10 cellular contexts compared by ENCODE assay signal in the genomic region with DNA sequence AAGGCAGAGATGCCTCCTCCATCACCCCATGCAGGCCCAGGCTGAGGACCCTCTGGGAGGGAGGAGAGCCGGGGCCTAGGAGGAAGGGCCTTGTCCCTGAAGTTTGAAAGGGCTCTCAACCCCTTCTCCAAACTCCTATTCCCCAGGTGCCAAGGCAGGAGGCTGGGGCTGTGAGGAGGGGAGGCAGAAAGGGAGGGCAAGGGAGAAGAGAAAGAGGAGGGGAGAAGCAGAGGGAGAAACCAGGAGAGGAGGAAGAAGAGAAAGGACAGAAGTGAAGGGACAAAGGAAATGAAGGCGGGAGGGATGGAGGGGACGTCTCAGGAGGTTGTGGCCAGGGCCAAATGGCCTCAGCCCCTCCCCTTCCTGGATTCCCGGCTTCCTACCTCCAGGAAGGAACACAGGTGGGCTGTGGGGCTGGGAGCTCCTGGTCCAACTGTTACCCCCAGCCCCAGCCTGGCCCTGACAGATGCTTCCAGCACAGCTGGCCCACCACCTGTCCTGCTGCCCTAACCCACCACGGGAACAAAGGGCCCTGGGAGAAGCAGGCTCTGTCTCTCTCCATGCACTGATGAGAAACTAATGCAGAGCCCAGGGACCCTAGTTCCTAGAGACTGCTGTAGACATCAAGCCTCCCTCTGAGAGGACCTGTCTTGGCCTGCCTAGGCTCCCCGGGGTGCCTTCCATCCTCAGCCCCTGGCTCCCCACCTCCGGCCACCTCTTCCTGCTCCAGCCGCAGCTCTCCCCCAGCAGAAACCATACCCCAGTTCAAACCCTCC. TPM values are rescaled to one million over a fixed set of nuclear protein-coding genes. Genes with fewer than 3 reads are reported as not detected.
DNase-seq lines count a peak whose midpoint lies in the region; ATAC-seq and TF ChIP-seq lines count a peak whose summit lies in the region.
"Had no signal": no experiment of that assay in that cellular context is flagged by ENCODE, and none has a peak within 500 bp of the region (broad histone marks: within the 10 kb centered on the region; RNA-seq: fewer than 3 reads in every experiment).

No MANE protein-coding gene starts in this region.

- intact Hi-C loops in activated CD8-positive, alpha-beta T cell treated with anti-CD3 and anti-CD28 coated beads for 36 hours (cut with micrococcal nuclease), result no loop called here

- H3K27ac Mint-ChIP-seq in activated CD8-positive, alpha-beta T cell treated with anti-CD3 and anti-CD28 coated beads for 36 hours, result peak overlapping the region; percentile 91

- H4K20me1 ChIP-seq in smooth muscle cell (ENCODE audit: low read depth), result peaks cover 79% of the 10 kb centered on the region

- POLR2A ChIA-PET in activated CD8-positive, alpha-beta T cell treated with anti-CD3 and anti-CD28 coated beads for 36 hours (lab: Charles Lee), result interaction anchor here (1.5 to 22.8 kb wide), 4 partner anchors 16 to 32 kb away, joined by 4 to 294 read pairs (median 67); partner anchors contain the start of genes PDLIM7 and PRR7

- H2AFZ ChIP-seq in smooth muscle cell (ENCODE audit: low read depth), result no peak overlapping the region

- peak overlapping the region in 3 of 4 donors; percentile 91 to 99 (median 95) for H3K27ac ChIP-seq in gastroesophageal sphincter
- H3K27ac ChIP-seq in smooth muscle cell (ENCODE audit: low read depth), result peak overlapping the region; percentile 68

- TF ChIP-seq CTCF in activated CD8-positive, alpha-beta T cell treated with anti-CD3 and anti-CD28 coated beads for 36 hours (IDR thresholded peaks at IDR 0.05), result no peak
- TF ChIP-seq CTCF in gastroesophageal sphincter (IDR thresholded peaks at IDR 0.05) (no peak), smooth muscle cell (IDR thresholded peaks at IDR 0.05; ENCODE audit: borderline replicate concordance, insufficient read depth, poor library complexity, severe bottlenecking) (no peak)

- no peaks in the 10 kb centered on the region for H3K27me3 ChIP-seq in gastroesophageal sphincter
- H3K27me3 ChIP-seq in smooth muscle cell (ENCODE audit: low read depth), result no peaks in the 10 kb centered on the region

- H3K4me3 Mint-ChIP-seq in activated CD8-positive, alpha-beta T cell treated with anti-CD3 and anti-CD28 coated beads for 36 hours, result peak overlapping the region; percentile 1

- peaks cover 59% of the 10 kb centered on the region for H3K36me3 Mint-ChIP-seq in activated CD8-positive, alpha-beta T cell treated with anti-CD3 and anti-CD28 coated beads for 36 hours (ENCODE audit: low read depth)

- H3K4me1 Mint-ChIP-seq in activated CD8-positive, alpha-beta T cell treated with anti-CD3 and anti-CD28 coated beads for 36 hours (ENCODE audit: low read depth), result peaks cover 32% of the 10 kb centered on the region

- H3K9me3 ChIP-seq in gastroesophageal sphincter (no peaks in the 10 kb centered on the region), smooth muscle cell (replicated peaks; ENCODE audit: low read depth) (no peaks in the 10 kb centered on the region)

- H3K79me2 ChIP-seq in smooth muscle cell (ENCODE audit: low read depth), result peaks cover 59% of the 10 kb centered on the region

- H3K9ac ChIP-seq in smooth muscle cell (ENCODE audit: low read depth), result peak overlapping the region; percentile 3

- WGBS in gastroesophageal sphincter (ENCODE audit: low coverage in 1 of 2), 2 donors, result 55 to 56% methylated on average over 5 to 6 of the region's 8 CpGs
- 94% methylated on average over 6 of the region's 8 CpGs for WGBS in smooth muscle cell (ENCODE audit: low lambda C conversion rate)

- H3F3A ChIP-seq in smooth muscle cell (ENCODE audit: low read depth), result peaks cover 19% of the 10 kb centered on the region

- ATAC-seq in activated CD8-positive, alpha-beta T cell treated with anti-CD3 and anti-CD28 coated beads for 36 hours, result no peak
- no peak for ATAC-seq in gastroesophageal sphincter
- ATAC-seq in GM19351 (IDR thresholded peaks at IDR 0.05; ENCODE audit: unreplicated experiment), result no peak
- no peak for ATAC-seq in HG02938 (IDR thresholded peaks at IDR 0.05; ENCODE audit: unreplicated experiment)

- peak in 2 of 3 experiments; percentile 11 to 38 for DNase-seq in NCI-H1417 (lab: John Stamatoyannopoulos, UW)
- DNase-seq in NCI-H1417 treated with DMSO at 0.1 percent for 48 hours (lab: John Stamatoyannopoulos, UW), result no peak
- no peak for DNase-seq in activated CD8-positive, alpha-beta T cell treated with anti-CD3 and anti-CD28 coated beads for 36 hours
- DNase-seq in smooth muscle cell (lab: John Stamatoyannopoulos, UW; ENCODE audit: unreplicated experiment), result no peak
- DNase-seq in stimulated activated CD4-positive, alpha-beta T cell treated with anti-CD3 and anti-CD28 coated beads, Interleukin-2, amount 100 ng/mL, for 48 hours, result no peak
- DNase-seq: NCI-H1048 had no signal

- H3K4me2 ChIP-seq in smooth muscle cell, result peak overlapping the region; percentile 61

- H3K36me3 ChIP-seq in gastroesophageal sphincter (peaks cover 0 to 43% of the 10 kb centered on the region in 2 donors), smooth muscle cell (ENCODE audit: low read depth) (peaks cover 4% of the 10 kb centered on the region)

- H3K9me3 Mint-ChIP-seq in activated CD8-positive, alpha-beta T cell treated with anti-CD3 and anti-CD28 coated beads for 36 hours, result peaks cover 1% of the 10 kb centered on the region

- H3K27me3 Mint-ChIP-seq in activated CD8-positive, alpha-beta T cell treated with anti-CD3 and anti-CD28 coated beads for 36 hours, result no peaks in the 10 kb centered on the region

- no peak for TF ChIP-seq POLR2A in gastroesophageal sphincter (IDR thresholded peaks at IDR 0.05)

- CTCF ChIA-PET in activated CD8-positive, alpha-beta T cell treated with anti-CD3 and anti-CD28 coated beads for 36 hours (lab: Charles Lee), result interaction anchor here (0.9 to 5.1 kb wide), 5 partner anchors 13 to 160 kb away, joined by 3 to 24 read pairs (median 4); partner anchors contain the start of gene PDLIM7

- H3K4me3 ChIP-seq in gastroesophageal sphincter, result no peak overlapping the region
- no peak overlapping the region for H3K4me3 ChIP-seq in smooth muscle cell
- H3K4me3 ChIP-seq: skin epidermis had no signal

- no peak for TF ChIP-seq EP300 in gastroesophageal sphincter (IDR thresholded peaks at IDR 0.05)

- H3K4me1 ChIP-seq in gastroesophageal sphincter, result peaks cover 0 to 65% (median 35%) of the 10 kb centered on the region in 3 donors
- peaks cover 27% of the 10 kb centered on the region for H3K4me1 ChIP-seq in smooth muscle cell (ENCODE audit: low read depth)

RNA-seq across cellular contexts. Expression of gene DBN1, which starts 3.5 kb away (rescaled TPM):
- total RNA-seq in activated CD8-positive, alpha-beta T cell treated with anti-CD3 and anti-CD28 coated beads for 36 hours, result 100 to 1,000 TPM; 101 to 105 TPM
- 100 to 1,000 TPM in 3 of 4 donors, 10 to 100 TPM in 1; 87.1 to 154 (median 124) TPM for total RNA-seq in gastroesophageal sphincter
- total RNA-seq in smooth muscle cell, result 116 and 121 TPM in 2 replicates
- polyA plus RNA-seq in smooth muscle cell, result 194 and 202 TPM in 2 replicates

RNA-seq across cellular contexts. Expression of gene PRR7, which starts 23.3 kb away (rescaled TPM):
- total RNA-seq in activated CD8-positive, alpha-beta T cell treated with anti-CD3 and anti-CD28 coated beads for 36 hours, result 10 to 100 TPM; 32.6 to 36.4 TPM
- total RNA-seq in gastroesophageal sphincter, result 1 to 10 TPM in 3 of 4 donors, not detected in 1; 1.6 to 2.7 (median 2.2) TPM
- total RNA-seq in smooth muscle cell, result 6.5 and 6.7 TPM in 2 replicates
- polyA plus RNA-seq in smooth muscle cell, result 31.9 and 33.6 TPM in 2 replicates

RNA-seq across cellular contexts. Expression of gene PDLIM7, which starts 27.5 kb away (rescaled TPM):
- total RNA-seq in activated CD8-positive, alpha-beta T cell treated with anti-CD3 and anti-CD28 coated beads for 36 hours, result 10 to 100 TPM; 68.4 to 73.0 TPM
- total RNA-seq in gastroesophageal sphincter (100 to 1,000 TPM; 336 to 863 (median 437) TPM), smooth muscle cell (172 and 235 TPM in 2 replicates)
- polyA plus RNA-seq in smooth muscle cell, result 511 and 635 TPM in 2 replicates

RNA-seq across cellular contexts. Expression of gene DOK3, which starts 39.7 kb away (rescaled TPM):
- total RNA-seq in activated CD8-positive, alpha-beta T cell treated with anti-CD3 and anti-CD28 coated beads for 36 hours, result 1 to 10 TPM; 7.4 to 8.0 TPM
- total RNA-seq in gastroesophageal sphincter (10 to 100 TPM in 1 of 4 donors, 1 to 10 TPM in 3; 6.1 to 16.6 (median 6.6) TPM), smooth muscle cell (0.58 and 1.5 TPM in 2 replicates)
- polyA plus RNA-seq in smooth muscle cell, result 1.4 and 3.5 TPM in 2 replicates

RNA-seq across cellular contexts. Expression of gene GRK6, which starts 43.5 kb away (rescaled TPM):
- total RNA-seq in activated CD8-positive, alpha-beta T cell treated with anti-CD3 and anti-CD28 coated beads for 36 hours, result 100 to 1,000 TPM; 133 to 137 TPM
- 10 to 100 TPM; 20.7 to 42.3 (median 31.5) TPM for total RNA-seq in gastroesophageal sphincter
- total RNA-seq in smooth muscle cell, result 13.3 and 20.8 TPM in 2 replicates
- 28.5 and 33.8 TPM in 2 replicates for polyA plus RNA-seq in smooth muscle cell

Comparison
In these comparisons a context has a peak if more than half of its experiments do, and no peak if none do; other contexts are left out.
1. DNase-seq: peak in NCI-H1417 (2 of 3); none in NCI-H1417 treated with DMSO at 0.1 percent for 48 hours (single experiment), activated CD8-positive, alpha-beta T cell treated with anti-CD3 and anti-CD28 coated beads for 36 hours (single experiment), smooth muscle cell (single experiment) and stimulated activated CD4-positive, alpha-beta T cell treated with anti-CD3 and anti-CD28 coated beads, Interleukin-2, amount 100 ng/mL, for 48 hours (0 of 2).